25 cellular contexts compared by ENCODE assay signal in genomic region chr2:160736148-160736547, GRCh38.
DNase-seq lines count a peak whose midpoint lies in the region; ATAC-seq, FAIRE-seq and TF ChIP-seq lines count a peak whose summit lies in the region.
"Had no signal": no experiment of that assay in that cellular context is flagged by ENCODE, and none has a peak within 500 bp of the region (broad histone marks: within the 10 kb centered on the region; RNA-seq: fewer than 3 reads in every experiment).

No MANE protein-coding gene starts in this region.

- H3K4me1 Mint-ChIP-seq in astrocyte (ENCODE audit: low read depth, unreplicated experiment) = peaks cover 16% of the 10 kb centered on the region
- H3K4me1 Mint-ChIP-seq in stimulated activated memory B cell treated with anti-CD40 and anti-IgM and Interleukin-4, amounts not matched to agents 10 μg/mL and 1 μg/mL and 100 μg/mL, for 72 hours = no peaks in the 10 kb centered on the region
- H3K4me1 Mint-ChIP-seq: activated naive CD8-positive, alpha-beta T cell treated with anti-CD3 and anti-CD28 coated beads for 36 hours; CD4-positive, CD25-positive, alpha-beta regulatory T cell; naive B cell had no signal

- peak; percentile 23 for DNase-seq in A172 (ENCODE audit: low spot score)
- DNase-seq in IMR-90 = no peak
- DNase-seq in astrocyte (ENCODE audit: low read depth) = no peak
- peak; percentile 52 for DNase-seq in mesendoderm
- DNase-seq: 8988T; activated effector memory CD4-positive, alpha-beta T cell treated with Interleukin-2 at 50 U/mL for 16 hours; activated naive CD8-positive, alpha-beta T cell treated with anti-CD3 and anti-CD28 coated beads for 36 hours; aorta; CD4-positive, CD25-positive, alpha-beta regulatory T cell; central memory CD4-positive, alpha-beta T cell; naive B cell; NCI-H524; psoas muscle; SHP77 treated with DMSO at 0.1 percent for 48 hours; sigmoid colon had no signal

- peak overlapping the region; percentile 89 for H2BK20ac ChIP-seq in IMR-90 (ENCODE audit: low read depth, low read length)

- no peak overlapping the region for H2AFZ ChIP-seq in IMR-90 (replicated peaks; ENCODE audit: low read length, poor library complexity)
- H2AFZ ChIP-seq in astrocyte (ENCODE audit: low read depth, low read length) = no peak overlapping the region

- H3K9me3 ChIP-seq in IMR-90 (ENCODE audit: control insufficient read depth, insufficient read depth, low read length) (no peaks in the 10 kb centered on the region), astrocyte (ENCODE audit: insufficient read depth, low read depth, low read length) (no peaks in the 10 kb centered on the region)
- H3K9me3 ChIP-seq: psoas muscle, sigmoid colon, thoracic aorta had no signal

- no TSS peak for BruUV-seq in IMR-90 (replicated peaks; lab: Mats Ljungman, UMichigan)

- H2AK5ac ChIP-seq in IMR-90 (ENCODE audit: low read depth, low read length) (peak overlapping the region; percentile 30), mesendoderm (ENCODE audit: low read length) (no peak overlapping the region)

- H4K91ac ChIP-seq in IMR-90 (ENCODE audit: insufficient read depth, low read depth, low read length) = peak overlapping the region; percentile 76

- H2BK5ac ChIP-seq in IMR-90 (ENCODE audit: low read depth, low read length, poor library complexity, severe bottlenecking) = peak overlapping the region; percentile 79
- H2BK5ac ChIP-seq in mesendoderm (ENCODE audit: low read length) = no peak overlapping the region

- intact Hi-C loops in IMR-90 (cut with micrococcal nuclease) = no loop called here

- no peaks in the 10 kb centered on the region for H3K36me3 Mint-ChIP-seq in astrocyte (ENCODE audit: low read depth, unreplicated experiment)
- no peaks in the 10 kb centered on the region for H3K36me3 Mint-ChIP-seq in stimulated activated memory B cell treated with anti-CD40 and anti-IgM and Interleukin-4, amounts not matched to agents 10 μg/mL and 1 μg/mL and 100 μg/mL, for 72 hours
- H3K36me3 Mint-ChIP-seq: activated naive CD8-positive, alpha-beta T cell treated with anti-CD3 and anti-CD28 coated beads for 36 hours; CD4-positive, CD25-positive, alpha-beta regulatory T cell; naive B cell had no signal

- TF ChIP-seq CTCF in IMR-90 (conservative IDR thresholded peaks at IDR 0.05; ENCODE audit: low read depth, low read length) = no peak
- no peak for TF ChIP-seq CTCF in astrocyte (IDR thresholded peaks at IDR 0.05; ENCODE audit: insufficient read depth, low read depth, low read length)

- H3K4me2 ChIP-seq in IMR-90 (ENCODE audit: low read depth, low read length) (peak overlapping the region; percentile 63; the same call in 1 of the 2 replicates), astrocyte (ENCODE audit: low read length) (peak overlapping the region; percentile 72), mesendoderm (ENCODE audit: low read length) (no peak overlapping the region)

- H3K79me1 ChIP-seq in IMR-90 (ENCODE audit: low read depth in 1 of 2, low read length in 2 of 2) (no peaks in the 10 kb centered on the region), mesendoderm (ENCODE audit: low read length) (no peaks in the 10 kb centered on the region)

- peak overlapping the region; percentile 75; the same call in 1 of the 2 replicates for H4K5ac ChIP-seq in IMR-90 (ENCODE audit: low read depth, low read length)
- H4K5ac ChIP-seq in mesendoderm (ENCODE audit: low read length) = no peak overlapping the region

- POLR2A ChIA-PET in IMR-90 (lab: Charles Lee; ENCODE audit: unreplicated experiment) = interaction anchor here (0.6 kb wide), 1 partner anchor 57 kb away, joined by 3 read pairs; no protein-coding TSS in a partner anchor

- H3K4me3 ChIP-seq in IMR-90 (ENCODE audit: insufficient read depth, low read depth, low read length) = no peak overlapping the region
- H3K4me3 ChIP-seq in astrocyte (ENCODE audit: insufficient read depth, low read depth, low read length) = no peak overlapping the region
- no peak overlapping the region for H3K4me3 ChIP-seq in mesendoderm (ENCODE audit: low read length)
- H3K4me3 ChIP-seq: psoas muscle, sigmoid colon, thoracic aorta had no signal

- no peak for FAIRE-seq in astrocyte (lab: Jason Lieb, UNC)
- FAIRE-seq: GM19239, TTC549 had no signal

- H3K27ac ChIP-seq in IMR-90 (ENCODE audit: insufficient read depth, low read length) (peak overlapping the region; percentile 60), astrocyte (ENCODE audit: low read depth, low read length) (peak overlapping the region; percentile 48), mesendoderm (ENCODE audit: low read depth, low read length) (no peak overlapping the region)
- H3K27ac ChIP-seq: psoas muscle, sigmoid colon, thoracic aorta had no signal

- H2AK9ac ChIP-seq in IMR-90 (replicated peaks; ENCODE audit: low read depth, low read length, poor library complexity) = no peak overlapping the region

- H3K36me3 ChIP-seq in IMR-90 (ENCODE audit: control insufficient read depth, insufficient read depth, low read length) (no peaks in the 10 kb centered on the region), astrocyte (ENCODE audit: insufficient read depth, low read length) (no peaks in the 10 kb centered on the region), mesendoderm (ENCODE audit: control insufficient read depth, insufficient read depth, low read length) (no peaks in the 10 kb centered on the region)
- H3K36me3 ChIP-seq: sigmoid colon, thoracic aorta had no signal

- in situ Hi-C loops in IMR-90 (cut with MboI; ENCODE audit: low sequenced_read_pairs) = no loop called here

- H3K79me2 ChIP-seq in astrocyte (ENCODE audit: insufficient read depth, low read length) = no peaks in the 10 kb centered on the region
- H3K79me2 ChIP-seq in mesendoderm (ENCODE audit: control insufficient read depth, insufficient read depth, low read length) = no peaks in the 10 kb centered on the region

- H4K8ac ChIP-seq in IMR-90 (ENCODE audit: low read depth in 2 of 2, low read length in 2 of 2) (peak overlapping the region; percentile 27 to 59; a peak in 2 of 4 replicates), mesendoderm (ENCODE audit: low read depth, low read length) (no peak overlapping the region)

- H3K4me1 ChIP-seq in IMR-90 (ENCODE audit: control insufficient read depth, insufficient read depth, low read length) = peaks cover 10% of the 10 kb centered on the region
- peaks cover 16% of the 10 kb centered on the region for H3K4me1 ChIP-seq in astrocyte (ENCODE audit: insufficient read depth, low read length)
- peaks cover 2% of the 10 kb centered on the region for H3K4me1 ChIP-seq in mesendoderm (ENCODE audit: control insufficient read depth, low read depth, low read length)
- H3K4me1 ChIP-seq: psoas muscle, sigmoid colon had no signal

- H3K56ac ChIP-seq in IMR-90 (ENCODE audit: extremely low read depth, insufficient read depth, low read length) = peak overlapping the region; percentile 55; the same call in 1 of the 2 replicates
- no peak overlapping the region for H3K56ac ChIP-seq in mesendoderm (ENCODE audit: low read length)

- no peak overlapping the region for H3K4me3 Mint-ChIP-seq in astrocyte (ENCODE audit: unreplicated experiment)
- no peak overlapping the region for H3K4me3 Mint-ChIP-seq in stimulated activated memory B cell treated with anti-CD40 and anti-IgM and Interleukin-4, amounts not matched to agents 10 μg/mL and 1 μg/mL and 100 μg/mL, for 72 hours
- H3K4me3 Mint-ChIP-seq: activated naive CD8-positive, alpha-beta T cell treated with anti-CD3 and anti-CD28 coated beads for 36 hours; CD4-positive, CD25-positive, alpha-beta regulatory T cell; dendritic cell treated with granulocyte-macrophage colony-stimulating factor and Interleukin-4, amounts not matched to agents 40 ng/mL and 50 ng/mL, for 4 days; naive B cell; stimulated activated naive CD8-positive, alpha-beta T cell treated with anti-CD3 and anti-CD28 coated beads, Interleukin-15, Interleukin-2, amounts not matched to agents 100 ng/mL and 50 ng/mL, for 24 hours had no signal

- H3K9me1 ChIP-seq in IMR-90 (ENCODE audit: insufficient read depth, low read length) = 0 out of 2 replicates have a peak, but pooled peaks cover 5% of the 10 kb centered on the region

- dilution Hi-C loops in IMR-90 (cut with HindIII; ENCODE audit: low sequenced_read_pairs, unreplicated experiment) = no loop called here

- H4K20me1 ChIP-seq in IMR-90 (ENCODE audit: insufficient read depth, low read length) (no peaks in the 10 kb centered on the region), astrocyte (ENCODE audit: insufficient read depth, low read length) (no peaks in the 10 kb centered on the region)

- peak overlapping the region; percentile 68; the same call in 1 of the 3 replicates for H2BK15ac ChIP-seq in IMR-90 (ENCODE audit: low read depth, low read length)
- no peak overlapping the region for H2BK15ac ChIP-seq in mesendoderm (replicated peaks; ENCODE audit: low read depth)

- TF ChIP-seq RAD21 in IMR-90 (IDR thresholded peaks at IDR 0.05; ENCODE audit: low read length) = no peak

- TF ChIP-seq POLR2A in IMR-90 (IDR thresholded peaks at IDR 0.05; ENCODE audit: low read depth, low read length) = no peak

- peak overlapping the region; percentile 85 for H3K27ac Mint-ChIP-seq in astrocyte (ENCODE audit: unreplicated experiment)
- H3K27ac Mint-ChIP-seq in stimulated activated memory B cell treated with anti-CD40 and anti-IgM and Interleukin-4, amounts not matched to agents 10 μg/mL and 1 μg/mL and 100 μg/mL, for 72 hours = no peak overlapping the region
- H3K27ac Mint-ChIP-seq: activated naive CD8-positive, alpha-beta T cell treated with anti-CD3 and anti-CD28 coated beads for 36 hours; CD4-positive, CD25-positive, alpha-beta regulatory T cell; dendritic cell treated with granulocyte-macrophage colony-stimulating factor and Interleukin-4, amounts not matched to agents 40 ng/mL and 50 ng/mL, for 4 days; naive B cell; stimulated activated naive CD8-positive, alpha-beta T cell treated with anti-CD3 and anti-CD28 coated beads, Interleukin-15, Interleukin-2, amounts not matched to agents 100 ng/mL and 50 ng/mL, for 24 hours had no signal

- peaks cover 3% of the 10 kb centered on the region for H3K9me3 Mint-ChIP-seq in astrocyte (ENCODE audit: unreplicated experiment)
- H3K9me3 Mint-ChIP-seq in stimulated activated memory B cell treated with anti-CD40 and anti-IgM and Interleukin-4, amounts not matched to agents 10 μg/mL and 1 μg/mL and 100 μg/mL, for 72 hours = no peaks in the 10 kb centered on the region
- H3K9me3 Mint-ChIP-seq: activated naive CD8-positive, alpha-beta T cell treated with anti-CD3 and anti-CD28 coated beads for 36 hours; stimulated activated naive CD8-positive, alpha-beta T cell treated with anti-CD3 and anti-CD28 coated beads, Interleukin-15, Interleukin-2, amounts not matched to agents 100 ng/mL and 50 ng/mL, for 24 hours had no signal

- peak overlapping the region; percentile 80 for H3K14ac ChIP-seq in IMR-90 (replicated peaks; ENCODE audit: low read depth, low read length)

- CTCF ChIA-PET in IMR-90 (lab: Yijun Ruan, JAX) = no interaction called here

- H3K18ac ChIP-seq in IMR-90 (ENCODE audit: low read depth, low read length) (peak overlapping the region; percentile 96), mesendoderm (ENCODE audit: low read length) (no peak overlapping the region)

- no peaks in the 10 kb centered on the region for H3K27me3 ChIP-seq in IMR-90 (ENCODE audit: control insufficient read depth, insufficient read depth, low read length)
- no peaks in the 10 kb centered on the region for H3K27me3 ChIP-seq in astrocyte (ENCODE audit: insufficient read depth, low read length)
- no peaks in the 10 kb centered on the region for H3K27me3 ChIP-seq in mesendoderm (ENCODE audit: insufficient read depth, low read length, poor library complexity)
- H3K27me3 ChIP-seq: sigmoid colon had no signal

- WGBS in IMR-90 (ENCODE audit: extremely low coverage in 2 of 2, insufficient read length in 1 of 2), 2 experiments = no CpG with 5 or more reads among the region's 1 CpG
- WGBS in mesendoderm (ENCODE audit: extremely low coverage, insufficient coverage, low lambda C conversion rate) = no CpG with 5 or more reads among the region's 1 CpG

- H3K9ac ChIP-seq in IMR-90 (ENCODE audit: low read depth, low read length) (no peak overlapping the region), astrocyte (ENCODE audit: low read length) (no peak overlapping the region), mesendoderm (ENCODE audit: low read length) (no peak overlapping the region)

- H2BK120ac ChIP-seq in IMR-90 (ENCODE audit: low read depth, low read length) (peak overlapping the region; percentile 91), mesendoderm (ENCODE audit: low read depth, low read length) (no peak overlapping the region)

- no peaks in the 10 kb centered on the region for H3K27me3 Mint-ChIP-seq in astrocyte (ENCODE audit: low read depth, unreplicated experiment)
- peaks cover 9% of the 10 kb centered on the region for H3K27me3 Mint-ChIP-seq in stimulated activated memory B cell treated with anti-CD40 and anti-IgM and Interleukin-4, amounts not matched to agents 10 μg/mL and 1 μg/mL and 100 μg/mL, for 72 hours
- H3K27me3 Mint-ChIP-seq: activated naive CD8-positive, alpha-beta T cell treated with anti-CD3 and anti-CD28 coated beads for 36 hours had no signal

- ATAC-seq in IMR-90 (ENCODE audit: low read depth) (peak; percentile 32; the same call in 1 of the 2 replicates), GM18520 (IDR thresholded peaks at IDR 0.05; ENCODE audit: unreplicated experiment) (no peak), GM18907 (IDR thresholded peaks at IDR 0.05; ENCODE audit: unreplicated experiment) (no peak), GM19397 (IDR thresholded peaks at IDR 0.05; ENCODE audit: unreplicated experiment) (no peak)
- no peak for ATAC-seq in stimulated activated memory B cell treated with anti-CD40 and anti-IgM and Interleukin-4, amounts not matched to agents 10 μg/mL and 1 μg/mL and 100 μg/mL, for 72 hours
- ATAC-seq: left lobe of liver, psoas muscle had no signal

- H3K23ac ChIP-seq in IMR-90 (ENCODE audit: low read depth, low read length) = peak overlapping the region; percentile 77
- H3K23ac ChIP-seq in mesendoderm (ENCODE audit: low read length) = no peak overlapping the region

- peak overlapping the region; percentile 86 for H3K4ac ChIP-seq in IMR-90 (ENCODE audit: low read depth, low read length)
- no peak overlapping the region for H3K4ac ChIP-seq in mesendoderm (ENCODE audit: low read depth, low read length)

Comparison
In these comparisons a context has a peak if more than half of its experiments do, and no peak if none do; other contexts are left out.
1. DNase-seq: peak in A172 (single experiment) and mesendoderm (single experiment); none in IMR-90 (single experiment) and astrocyte (single experiment).